Comparison of ENCODE assay signal across 30 cellular contexts in the genomic region with DNA sequence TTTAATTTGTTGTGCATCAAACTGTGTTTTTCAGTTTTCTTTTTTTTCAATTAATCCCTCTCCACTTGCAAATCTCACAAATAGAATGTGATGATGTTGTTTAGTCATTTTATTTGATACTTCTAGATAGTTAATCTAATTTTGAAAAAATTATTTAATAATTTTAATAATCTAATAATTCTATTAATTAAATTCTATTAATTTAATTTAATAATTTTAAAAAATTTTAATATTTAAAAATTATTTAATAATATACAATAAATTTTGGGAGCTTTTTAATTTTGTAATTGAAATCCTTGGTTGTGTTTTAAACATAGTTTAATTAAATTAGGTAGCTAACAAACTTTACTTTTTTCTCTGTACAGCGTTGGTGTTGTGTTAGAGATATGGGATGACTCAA.
"Had no signal": no experiment of that assay in that cellular context is flagged by ENCODE, and none has a peak within 500 bp of the region (broad histone marks: within the 10 kb centered on the region; RNA-seq: fewer than 3 reads in every experiment).

No MANE protein-coding gene starts in this region.

- DNase-seq: activated B cell treated with CpG ODN at 0.5 μM for 24 hours; activated CD4-positive, alpha-beta T cell treated with anti-CD3 and anti-CD28 coated beads for 48 hours; activated CD4-positive, alpha-beta T cell treated with anti-CD3 and anti-CD28 coated beads, Interleukin-2, amount 50 U/mL, for 1 hour; activated CD4-positive, alpha-beta T cell treated with anti-CD3 and anti-CD28 coated beads, Interleukin-2, amount 50 U/mL, for 48 hours; activated CD8-positive, alpha-beta memory T cell treated with anti-CD3 and anti-CD28 coated beads for 24 hours; activated CD8-positive, alpha-beta T cell treated with anti-CD3 and anti-CD28 coated beads for 36 hours; activated effector memory CD4-positive, alpha-beta T cell treated with Interleukin-2 at 50 U/mL for 16 hours; activated gamma-delta T cell treated with Interleukin-2 at 50 U/mL for 16 hours; activated naive CD4-positive, alpha-beta T cell treated with anti-CD3 and anti-CD28 coated beads, Interleukin-2, amount 50 U/mL, for 16 hours; activated naive CD4-positive, alpha-beta T cell treated with Interleukin-2 at 50 U/mL for 16 hours; activated T-cell treated with anti-CD3 and anti-CD28 coated beads, Interleukin-2, amount 50 U/mL, for 4 hours; amniotic stem cell; anterior cingulate cortex; brain microvascular endothelial cell; cortex of kidney; dermis blood vessel endothelial cell; effector CD4-positive, alpha-beta T cell; foreskin fibroblast; gastrocnemius medialis; glutamatergic neuron; heart left ventricle; T-helper 2 cell had no signal

- H3K4me3 Mint-ChIP-seq: activated B cell treated with CpG ODN at 0.5 μM for 24 hours; activated CD8-positive, alpha-beta T cell treated with anti-CD3 and anti-CD28 coated beads for 36 hours; activated naive CD8-positive, alpha-beta T cell; activated T-cell treated with anti-CD3 and anti-CD28 coated beads, Interleukin-2, amount 50 U/mL, for 4 hours; activated T-helper 17 cell treated with anti-CD3 and anti-CD28 coated beads, Interleukin-2, amount 50 U/mL, for 72 hours; central memory CD8-positive, alpha-beta T cell had no signal

- FAIRE-seq: astrocyte, bronchial epithelial cell had no signal

- H3K9me3 Mint-ChIP-seq: activated B cell treated with CpG ODN at 0.5 μM for 24 hours; activated CD8-positive, alpha-beta T cell treated with anti-CD3 and anti-CD28 coated beads for 36 hours; activated T-helper 17 cell treated with anti-CD3 and anti-CD28 coated beads, Interleukin-2, amount 50 U/mL, for 72 hours had no signal

- H3K4me3 ChIP-seq: gastrocnemius medialis, heart left ventricle had no signal

- H3K36me3 ChIP-seq: brain microvascular endothelial cell, gastrocnemius medialis, heart left ventricle had no signal

- ATAC-seq: activated CD4-positive, CD25-positive, alpha-beta regulatory T cell treated with anti-CD3 and anti-CD28 coated beads, Interleukin-2, amount 50 U/mL, for 24 hours; activated CD8-positive, alpha-beta T cell treated with anti-CD3 and anti-CD28 coated beads for 36 hours; activated T-cell treated with anti-CD3 and anti-CD28 coated beads, Interleukin-2, amount 50 U/mL, for 4 hours; activated T-helper 17 cell treated with anti-CD3 and anti-CD28 coated beads, Interleukin-2, amount 50 U/mL, for 72 hours; esophagus mucosa; gastrocnemius medialis; heart left ventricle had no signal

- H3K27ac ChIP-seq: brain microvascular endothelial cell, gastrocnemius medialis, heart left ventricle, VCaP had no signal

- H3K4me1 ChIP-seq: gastrocnemius medialis, heart left ventricle had no signal

- H3K36me3 Mint-ChIP-seq: activated naive CD8-positive, alpha-beta T cell had no signal

- H3K27ac Mint-ChIP-seq: activated B cell treated with CpG ODN at 0.5 μM for 24 hours; activated CD8-positive, alpha-beta T cell treated with anti-CD3 and anti-CD28 coated beads for 36 hours; activated naive CD8-positive, alpha-beta T cell; activated T-helper 17 cell treated with anti-CD3 and anti-CD28 coated beads, Interleukin-2, amount 50 U/mL, for 72 hours had no signal

- H3K9me3 ChIP-seq: gastrocnemius medialis had no signal

- H3K27me3 Mint-ChIP-seq: activated B cell treated with CpG ODN at 0.5 μM for 24 hours; activated CD8-positive, alpha-beta T cell treated with anti-CD3 and anti-CD28 coated beads for 36 hours; activated naive CD8-positive, alpha-beta T cell; activated T-helper 17 cell treated with anti-CD3 and anti-CD28 coated beads, Interleukin-2, amount 50 U/mL, for 72 hours; central memory CD8-positive, alpha-beta T cell had no signal

- H3K4me1 Mint-ChIP-seq: activated B cell treated with CpG ODN at 0.5 μM for 24 hours; activated T-helper 17 cell treated with anti-CD3 and anti-CD28 coated beads, Interleukin-2, amount 50 U/mL, for 72 hours; central memory CD8-positive, alpha-beta T cell had no signal

- H3K27me3 ChIP-seq: brain microvascular endothelial cell, gastrocnemius medialis, heart left ventricle had no signal
